ENCODE assay signal across 8 cellular contexts in the genomic region with DNA sequence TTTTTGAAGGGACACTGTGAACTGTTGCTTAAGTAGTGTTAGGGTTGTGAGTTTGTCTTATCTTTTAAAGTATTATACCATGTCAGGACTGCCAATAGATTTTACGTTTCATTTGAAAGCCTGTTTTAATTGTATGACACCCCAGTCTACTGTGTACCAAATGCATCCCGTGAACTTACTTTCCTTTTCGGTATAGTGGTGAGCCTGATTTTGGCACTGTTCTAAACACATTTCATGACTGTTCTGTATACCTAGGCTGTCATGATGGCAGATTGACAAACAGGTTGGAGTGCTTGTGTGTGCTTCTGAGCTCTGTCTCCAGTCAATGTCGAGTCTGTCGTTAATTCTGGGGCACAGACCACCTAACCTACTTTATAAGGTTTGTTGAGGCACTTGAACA. TPM values are rescaled to one million over a fixed set of nuclear protein-coding genes. Genes with fewer than 3 reads are reported as not detected.
DNase-seq lines count a peak whose midpoint lies in the region; ATAC-seq and TF ChIP-seq lines count a peak whose summit lies in the region.

No MANE protein-coding gene starts in this region.

- H3K4me3 Mint-ChIP-seq in CD14-positive monocyte (peak overlapping the region; percentile 93 to 94), memory B cell (peak overlapping the region; percentile 93)

- H3K4me1 ChIP-seq in breast epithelium (peaks cover 0 to 9% of the 10 kb centered on the region in 2 donors), vagina (peaks cover 36% of the 10 kb centered on the region)

- H3K9me3 Mint-ChIP-seq in CD14-positive monocyte (peaks cover 0 to 2% (median 0%) of the 10 kb centered on the region in 7 donors), memory B cell (no peaks in the 10 kb centered on the region)

- H3K27ac Mint-ChIP-seq in CD14-positive monocyte (peak overlapping the region in 5 of 7 donors; percentile 15 to 79 (median 36)), memory B cell (peak overlapping the region; percentile 83)

- H3K4me3 ChIP-seq in breast epithelium, result peak overlapping the region; percentile 87 to 92 (median 91)
- peak overlapping the region; percentile 85 to 91 for H3K4me3 ChIP-seq in vagina

- TF ChIP-seq POLR2A in breast epithelium (IDR thresholded peaks at IDR 0.05) (no peak), vagina (IDR thresholded peaks at IDR 0.05) (no peak)

- H3K9me3 ChIP-seq in breast epithelium (no peaks in the 10 kb centered on the region), vagina (no peaks in the 10 kb centered on the region)

- H3K27me3 Mint-ChIP-seq in CD14-positive monocyte (ENCODE audit: low read depth in 3 of 3), result peaks cover 5 to 10% (median 9%) of the 10 kb centered on the region in 3 donors
- no peaks in the 10 kb centered on the region for H3K27me3 Mint-ChIP-seq in memory B cell

- H3K36me3 ChIP-seq in breast epithelium (no peaks in the 10 kb centered on the region), vagina (no peaks in the 10 kb centered on the region)

- H3K4me1 Mint-ChIP-seq in CD14-positive monocyte (peaks cover 22% of the 10 kb centered on the region), memory B cell (peaks cover 21% of the 10 kb centered on the region)

- peak; percentile 20 for ATAC-seq in GM19328 (IDR thresholded peaks at IDR 0.05; ENCODE audit: unreplicated experiment)
- ATAC-seq in memory B cell (ENCODE audit: low read depth), result peak; percentile 57

- intact Hi-C loops in CD14-positive monocyte (cut with micrococcal nuclease) (no loop called here), breast epithelium (cut with DNase I; ENCODE audit: low total_unique reads) (no loop called here), vagina (cut with DNase I) (no loop called here)

- no peak for TF ChIP-seq CTCF in CD14-positive monocyte (IDR thresholded peaks at IDR 0.05)
- no peak for TF ChIP-seq CTCF in breast epithelium (IDR thresholded peaks at IDR 0.05)
- TF ChIP-seq CTCF in vagina (IDR thresholded peaks at IDR 0.05), result no peak

- H3K27ac ChIP-seq in breast epithelium, result peak overlapping the region; percentile 77 to 86
- peak overlapping the region; percentile 62 for H3K27ac ChIP-seq in vagina

- H3K36me3 Mint-ChIP-seq in CD14-positive monocyte (peaks cover 0 to under 1% of the 10 kb centered on the region in 2 donors), memory B cell (no peaks in the 10 kb centered on the region)

- DNase-seq in CD14-positive monocyte (ENCODE audit: low spot score) (no peak), KG1 (lab: John Stamatoyannopoulos, UW) (peak; percentile 35), breast epithelium (ENCODE audit: low spot score in 2 of 2) (no peak), memory B cell (ENCODE audit: low spot score in 2 of 2) (peak in 1 of 2 donors; percentile 0), vagina (ENCODE audit: extremely low spot score in 2 of 2) (no peak), NCI-H2227 (lab: John Stamatoyannopoulos, UW; ENCODE audit: unreplicated experiment) (no peak)
- DNase-seq in stimulated activated naive CD4-positive, alpha-beta T cell treated with Interleukin-2 at 50 U/mL for 16 hours (lab: John Stamatoyannopoulos, UW), result no peak

- H3K27me3 ChIP-seq in breast epithelium, result no peaks in the 10 kb centered on the region
- no peaks in the 10 kb centered on the region for H3K27me3 ChIP-seq in vagina

RNA-seq across cellular contexts. Expression of a gene that starts 0.7 kb away (rescaled TPM):
- 10 to 100 TPM; 11.9 to 13.5 TPM for polyA plus RNA-seq in CD14-positive monocyte
- total RNA-seq in breast epithelium (10 to 100 TPM; 46.6 to 69.8 (median 64.7) TPM), vagina (33.4 TPM)
